9 cellular contexts compared by ENCODE assay signal in the genomic region with DNA sequence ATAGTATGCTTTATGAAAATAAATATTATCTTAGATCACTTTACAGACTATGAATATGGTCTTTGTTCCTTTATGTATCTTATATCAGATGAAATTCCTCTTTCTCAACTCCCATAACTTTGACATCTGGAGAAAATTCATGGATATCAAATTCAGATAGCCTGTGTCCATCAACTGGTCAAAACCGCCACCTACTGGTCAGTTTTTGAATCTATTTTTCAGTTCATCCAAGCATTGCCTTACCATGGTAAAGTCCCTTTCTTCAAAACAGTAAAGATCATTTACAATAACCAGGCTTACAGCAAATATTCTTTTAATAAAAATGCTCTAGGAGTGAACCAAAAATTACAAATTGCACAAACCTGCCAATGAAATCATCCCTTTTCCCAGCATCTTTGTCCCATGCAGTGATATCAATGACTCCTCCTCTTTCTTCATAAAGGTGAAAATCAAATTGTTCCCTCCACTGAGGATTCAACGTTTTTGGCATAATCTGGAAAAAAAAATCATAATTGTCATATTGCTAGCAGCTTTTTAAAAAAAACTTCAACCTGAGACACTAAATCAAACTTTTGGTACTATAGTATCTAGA.
DNase-seq lines count a peak whose midpoint lies in the region; ATAC-seq, FAIRE-seq and TF ChIP-seq lines count a peak whose summit lies in the region.
"Had no signal": no experiment of that assay in that cellular context is flagged by ENCODE, and none has a peak within 500 bp of the region (broad histone marks: within the 10 kb centered on the region; RNA-seq: fewer than 3 reads in every experiment).

No MANE protein-coding gene starts in this region.

- peak; percentile 27 for DNase-seq in CD1c-positive myeloid dendritic cell (ENCODE audit: extremely low spot score)
- no peak for DNase-seq in GM18507 (ENCODE audit: extremely low spot score, insufficient read length, low read depth)
- DNase-seq in MM.1S = peak; percentile 53
- peak; percentile 52 for DNase-seq in brain microvascular endothelial cell
- no peak for DNase-seq in lung (ENCODE audit: low spot score)
- DNase-seq in aorta = no peak

- no peak overlapping the region for H3K4me3 ChIP-seq in MM.1S (ENCODE audit: low read length)
- no peak overlapping the region for H3K4me3 ChIP-seq in brain microvascular endothelial cell (ENCODE audit: low read depth, low read length)
- no peak overlapping the region for H3K4me3 ChIP-seq in lung
- H3K4me3 ChIP-seq in aorta (ENCODE audit: low read length in 2 of 2) = no peak overlapping the region
- H3K4me3 ChIP-seq: SK-N-MC had no signal

- TF ChIP-seq CTCF in MM.1S (IDR thresholded peaks at IDR 0.05; ENCODE audit: low read length) (peak; percentile 71), brain microvascular endothelial cell (IDR thresholded peaks at IDR 0.05; ENCODE audit: low read depth, low read length, missing control alignments) (peak; percentile 67), lung (IDR thresholded peaks at IDR 0.05; ENCODE audit: control extremely low read depth, extremely low read depth) (peak; percentile 20)

- H4K20me1 ChIP-seq in MM.1S (ENCODE audit: insufficient read depth, low read length) = no peaks in the 10 kb centered on the region

- peak; percentile 48 for FAIRE-seq in GM18507 (lab: Jason Lieb, UNC)

- H3K36me3 ChIP-seq in MM.1S (replicated peaks; ENCODE audit: insufficient read depth, low read length) = no peaks in the 10 kb centered on the region
- no peaks in the 10 kb centered on the region for H3K36me3 ChIP-seq in brain microvascular endothelial cell (replicated peaks)
- H3K36me3 ChIP-seq in lung (ENCODE audit: control insufficient read depth in 2 of 2, insufficient read depth in 2 of 2, low read length in 2 of 2) = peaks cover 0 to 2% of the 10 kb centered on the region in 2 donors
- no peaks in the 10 kb centered on the region for H3K36me3 ChIP-seq in aorta (ENCODE audit: control insufficient read depth in 1 of 2, insufficient read depth in 2 of 2, low read length in 1 of 2)

- no peaks in the 10 kb centered on the region for H3F3A ChIP-seq in MM.1S (ENCODE audit: insufficient read depth, low read length)

- H2AFZ ChIP-seq in MM.1S (ENCODE audit: low read length) = no peak overlapping the region

- ATAC-seq in lung (ENCODE audit: insufficient read depth, low FRiP score) (no peak), GM21717 (IDR thresholded peaks at IDR 0.05; ENCODE audit: unreplicated experiment) (no peak), aorta (ENCODE audit: low FRiP score) (no peak), HG03196 (IDR thresholded peaks at IDR 0.05; ENCODE audit: unreplicated experiment) (no peak)

- WGBS in lung, 2 donors = 54 to 67% methylated on average over 2 of the region's 2 CpGs
- 21 to 26% methylated on average over 2 of the region's 2 CpGs for WGBS in aorta, 2 donors

- H3K79me2 ChIP-seq in MM.1S (ENCODE audit: low read length) = no peaks in the 10 kb centered on the region

- intact Hi-C loops in aorta (cut with DNase I) = no loop called here

- no peaks in the 10 kb centered on the region for H3K4me1 ChIP-seq in MM.1S (ENCODE audit: low read length)
- no peaks in the 10 kb centered on the region for H3K4me1 ChIP-seq in lung (ENCODE audit: control insufficient read depth in 2 of 2, insufficient read depth in 2 of 2, low read length in 2 of 2)
- no peaks in the 10 kb centered on the region for H3K4me1 ChIP-seq in aorta (ENCODE audit: control insufficient read depth in 1 of 2, insufficient read depth in 2 of 2, low read length in 2 of 2)

- no peak overlapping the region for H3K4me2 ChIP-seq in MM.1S (ENCODE audit: low read depth, low read length)

- no peaks in the 10 kb centered on the region for H3K9me3 ChIP-seq in MM.1S (replicated peaks; ENCODE audit: insufficient read depth, low read length)
- H3K9me3 ChIP-seq in lung (ENCODE audit: control insufficient read depth in 2 of 2, insufficient read depth in 1 of 2, low read length in 1 of 2) = no peaks in the 10 kb centered on the region
- H3K9me3 ChIP-seq in aorta (ENCODE audit: control insufficient read depth, low read length) = no peaks in the 10 kb centered on the region

- H3K9ac ChIP-seq in MM.1S (ENCODE audit: low read length) = no peak overlapping the region

- H3K9me2 ChIP-seq in MM.1S (replicated peaks; ENCODE audit: insufficient read depth, low read length) = no peaks in the 10 kb centered on the region

- H3K27ac ChIP-seq in MM.1S (ENCODE audit: low read length) (no peak overlapping the region), brain microvascular endothelial cell (no peak overlapping the region), lung (ENCODE audit: low read depth in 1 of 2, low read length in 1 of 2) (no peak overlapping the region), aorta (ENCODE audit: low read depth in 1 of 2, low read length in 2 of 2) (no peak overlapping the region)
- H3K27ac ChIP-seq: SK-N-MC had no signal

- H3K27me3 ChIP-seq in MM.1S (replicated peaks; ENCODE audit: insufficient read depth, low read length) = no peaks in the 10 kb centered on the region
- no peaks in the 10 kb centered on the region for H3K27me3 ChIP-seq in brain microvascular endothelial cell (replicated peaks)
- H3K27me3 ChIP-seq in lung (ENCODE audit: control insufficient read depth, insufficient read depth) = no peaks in the 10 kb centered on the region
- H3K27me3 ChIP-seq in aorta (ENCODE audit: control insufficient read depth in 1 of 2, insufficient read depth in 2 of 2, low read length in 1 of 2) = no peaks in the 10 kb centered on the region

- in situ Hi-C loops in brain microvascular endothelial cell (cut with HindIII; ENCODE audit: low pct_ligation_motif_present, low sequenced_read_pairs) = no loop called here

Comparison
In these comparisons a context has a peak if more than half of its experiments do, and no peak if none do; other contexts are left out.
1. DNase-seq: peak in CD1c-positive myeloid dendritic cell (single experiment), MM.1S (single experiment) and brain microvascular endothelial cell (single experiment); none in GM18507 (single experiment), lung (single experiment) and aorta (0 of 2).
2. CTCF ChIP-seq: peak in every context shown above with its lines; median percentile 71 in MM.1S; 67 in brain microvascular endothelial cell; 20 in lung.